Comparison of ENCODE assay signal across 9 cellular contexts in genomic region chr16:20676268-20676828, GRCh38. TPM values are rescaled to one million over a fixed set of nuclear protein-coding genes. Genes with fewer than 3 reads are reported as not detected.
DNase-seq lines count a peak whose midpoint lies in the region; ATAC-seq and TF ChIP-seq lines count a peak whose summit lies in the region.
"Had no signal": no experiment of that assay in that cellular context is flagged by ENCODE, and none has a peak within 500 bp of the region (broad histone marks: within the 10 kb centered on the region; RNA-seq: fewer than 3 reads in every experiment).

No MANE protein-coding gene starts in this region.

- H3K4me1 ChIP-seq in mammary epithelial cell (ENCODE audit: insufficient read depth, low read length): peaks cover 18% of the 10 kb centered on the region
- peaks cover 15 to 20% of the 10 kb centered on the region in 2 donors for H3K4me1 ChIP-seq in naive thymus-derived CD4-positive, alpha-beta T cell (ENCODE audit: control insufficient read depth in 2 of 2, insufficient read depth in 2 of 2, low read length in 2 of 2)

- in situ Hi-C loops in mammary epithelial cell (cut with MboI; ENCODE audit: low sequenced_read_pairs in 2 of 2): no loop called here

- H3K4me2 ChIP-seq in mammary epithelial cell (ENCODE audit: insufficient read depth, low read depth, low read length): peak overlapping the region; percentile 73
- H3K4me2 ChIP-seq: KMS-11 had no signal

- ATAC-seq in CD4-positive, alpha-beta T cell (ENCODE audit: poor library complexity): no peak
- ATAC-seq in naive thymus-derived CD4-positive, alpha-beta T cell: peak; percentile 33
- no peak for ATAC-seq in HG03354 (IDR thresholded peaks at IDR 0.05; ENCODE audit: poor library complexity, severe bottlenecking, unreplicated experiment)

- H3K27me3 ChIP-seq in CD4-positive, alpha-beta T cell (ENCODE audit: control insufficient read depth, insufficient read depth, low read length): no peaks in the 10 kb centered on the region
- no peaks in the 10 kb centered on the region for H3K27me3 ChIP-seq in mammary epithelial cell (ENCODE audit: insufficient read depth, low read length)
- H3K27me3 ChIP-seq in naive thymus-derived CD4-positive, alpha-beta T cell (ENCODE audit: control insufficient read depth in 2 of 2, insufficient read depth in 2 of 2, low read length in 2 of 2): no peaks in the 10 kb centered on the region

- H3K27ac ChIP-seq in CD4-positive, alpha-beta T cell (ENCODE audit: low read depth, low read length): no peak overlapping the region
- H3K27ac ChIP-seq in mammary epithelial cell (ENCODE audit: insufficient read depth, low read depth, low read length): no peak overlapping the region
- H3K27ac ChIP-seq in naive thymus-derived CD4-positive, alpha-beta T cell (ENCODE audit: low read depth, low read length): peak overlapping the region; percentile 69
- H3K27ac ChIP-seq: KMS-11 had no signal

- intact Hi-C loops in CD4-positive, alpha-beta T cell (cut with DNase I, micrococcal nuclease): no loop called here
- intact Hi-C loops in mammary epithelial cell (cut with micrococcal nuclease): loop anchor here (2.0 kb wide), 1 partner anchor 64 kb away; the partner anchor contains the start of gene THUMPD1
- intact Hi-C loops in naive thymus-derived CD4-positive, alpha-beta T cell (cut with micrococcal nuclease): no loop called here

- H3K4me3 Mint-ChIP-seq in CD4-positive, alpha-beta T cell: peak overlapping the region; percentile 88
- H3K4me3 Mint-ChIP-seq in naive thymus-derived CD4-positive, alpha-beta T cell: peak overlapping the region; percentile 76 to 96 (median 91)

- no peak for TF ChIP-seq RAD21 in Ishikawa (IDR thresholded peaks at IDR 0.05; ENCODE audit: low read depth)

- peak overlapping the region; percentile 87 for H3K27ac Mint-ChIP-seq in CD4-positive, alpha-beta T cell
- H3K27ac Mint-ChIP-seq in naive thymus-derived CD4-positive, alpha-beta T cell: peak overlapping the region; percentile 80 to 97 (median 91)

- dilution Hi-C loops in mammary epithelial cell (cut with HindIII; ENCODE audit: low sequenced_read_pairs): no loop called here

- CTCF ChIA-PET in CD4-positive, alpha-beta T cell (lab: Charles Lee): no interaction called here
- CTCF ChIA-PET in mammary epithelial cell (lab: Charles Lee; ENCODE audit: low non-redundant PET): interaction anchor here (0.5 to 0.6 kb wide), 2 partner anchors 375 to 996 kb away, joined by 4 read pairs; no protein-coding TSS in a partner anchor
- CTCF ChIA-PET in naive thymus-derived CD4-positive, alpha-beta T cell (lab: Charles Lee): no interaction called here

- no peaks in the 10 kb centered on the region for H3K79me2 ChIP-seq in mammary epithelial cell (ENCODE audit: insufficient read depth, low read length)

- no peak for DNase-seq in CD4-positive, alpha-beta T cell
- DNase-seq in mammary epithelial cell (peak; percentile 19), LoVo (ENCODE audit: low spot score) (no peak), HK-2 (ENCODE audit: unreplicated experiment) (no peak), inferior parietal cortex (ENCODE audit: extremely low spot score) (no peak)
- no peak for DNase-seq in naive thymus-derived CD4-positive, alpha-beta T cell

- H3K9ac ChIP-seq in mammary epithelial cell (ENCODE audit: insufficient read depth, low read length): no peak overlapping the region
- H3K9ac ChIP-seq: KMS-11 had no signal

- H2AFZ ChIP-seq in mammary epithelial cell (ENCODE audit: low read depth, low read length): peak overlapping the region; percentile 94

- peaks cover 37% of the 10 kb centered on the region for H3K4me1 Mint-ChIP-seq in CD4-positive, alpha-beta T cell (ENCODE audit: low read depth)
- H3K4me1 Mint-ChIP-seq in naive thymus-derived CD4-positive, alpha-beta T cell: peaks cover 20 to 47% (median 38%) of the 10 kb centered on the region in 7 donors

- BruUV-seq in mammary epithelial cell (replicated peaks; lab: Mats Ljungman, UMichigan): no TSS peak

- H3K36me3 Mint-ChIP-seq in CD4-positive, alpha-beta T cell (ENCODE audit: low read depth): no peaks in the 10 kb centered on the region
- H3K36me3 Mint-ChIP-seq in naive thymus-derived CD4-positive, alpha-beta T cell: no peaks in the 10 kb centered on the region

- H3K4me3 ChIP-seq in mammary epithelial cell (replicated peaks in 1 of 3; ENCODE audit: insufficient read depth in 1 of 3, low read depth in 2 of 3, low read length in 3 of 3): peak overlapping the region; percentile 47 to 59 (median 49)
- H3K4me3 ChIP-seq in naive thymus-derived CD4-positive, alpha-beta T cell (ENCODE audit: low read length): peak overlapping the region; percentile 72

- no peaks in the 10 kb centered on the region for H3K27me3 Mint-ChIP-seq in CD4-positive, alpha-beta T cell
- no peaks in the 10 kb centered on the region for H3K27me3 Mint-ChIP-seq in naive thymus-derived CD4-positive, alpha-beta T cell

- no peak for TF ChIP-seq CTCF in CD4-positive, alpha-beta T cell (IDR thresholded peaks at IDR 0.05)
- no peak for TF ChIP-seq CTCF in mammary epithelial cell (conservative IDR thresholded peaks at IDR 0.05 in 1 of 2, IDR thresholded peaks at IDR 0.05 in 1 of 2; ENCODE audit: extremely low read depth in 1 of 2, insufficient read depth in 1 of 2, low read depth in 1 of 2, low read length in 2 of 2)

- no peaks in the 10 kb centered on the region for H3K9me3 Mint-ChIP-seq in CD4-positive, alpha-beta T cell
- peaks cover 0 to 1% (median 0%) of the 10 kb centered on the region in 11 donors for H3K9me3 Mint-ChIP-seq in naive thymus-derived CD4-positive, alpha-beta T cell

- no peaks in the 10 kb centered on the region for H4K20me1 ChIP-seq in mammary epithelial cell (ENCODE audit: insufficient read depth, low read length)

- H3K36me3 ChIP-seq in mammary epithelial cell (ENCODE audit: insufficient read depth, low read length): no peaks in the 10 kb centered on the region
- no peaks in the 10 kb centered on the region for H3K36me3 ChIP-seq in naive thymus-derived CD4-positive, alpha-beta T cell (ENCODE audit: control insufficient read depth in 2 of 3, insufficient read depth in 3 of 3, low read length in 3 of 3)

- TF ChIP-seq EP300 in Ishikawa (IDR thresholded peaks at IDR 0.05; ENCODE audit: borderline replicate concordance): no peak

- no peaks in the 10 kb centered on the region for H3K9me3 ChIP-seq in CD4-positive, alpha-beta T cell (ENCODE audit: control insufficient read depth, low read length)
- no peaks in the 10 kb centered on the region for H3K9me3 ChIP-seq in mammary epithelial cell (replicated peaks; ENCODE audit: insufficient read depth, low read length)
- H3K9me3 ChIP-seq in naive thymus-derived CD4-positive, alpha-beta T cell (ENCODE audit: control insufficient read depth in 2 of 3, low read length in 3 of 3): no peaks in the 10 kb centered on the region

- POLR2A ChIA-PET in CD4-positive, alpha-beta T cell (lab: Charles Lee): no interaction called here
- POLR2A ChIA-PET in naive thymus-derived CD4-positive, alpha-beta T cell (lab: Charles Lee): interaction anchor here (0.6 to 2.8 kb wide), 2 partner anchors 52 to 65 kb away, joined by 3 to 13 read pairs; partner anchors contain the start of gene THUMPD1

- 5% methylated on average over 4 of the region's 4 CpGs for WGBS in mammary epithelial cell (ENCODE audit: low coverage, missing lambda C conversion rate)

TF ChIP-seq in Ishikawa, 13 proteins besides CTCF, POLR2A, EP300 and RAD21:
- TF ChIP-seq CREB1 (IDR thresholded peaks at IDR 0.05; ENCODE audit: low read depth) (no peak), NFIC (IDR thresholded peaks at IDR 0.05) (peak; percentile 57; the same call in 1 of the 2 replicates), ZBTB7A (IDR thresholded peaks at IDR 0.05; ENCODE audit: low read depth) (no peak; the same call in 1 of the 2 replicates), EGR1 (IDR thresholded peaks at IDR 0.05) (peak; percentile 55)
- TF ChIP-seq, protein P1, sequence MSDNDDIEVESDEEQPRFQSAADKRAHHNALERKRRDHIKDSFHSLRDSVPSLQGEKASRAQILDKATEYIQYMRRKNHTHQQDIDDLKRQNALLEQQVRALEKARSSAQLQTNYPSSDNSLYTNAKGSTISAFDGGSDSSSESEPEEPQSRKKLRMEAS (IDR thresholded peaks at IDR 0.05): no peak

RNA-seq across cellular contexts. Expression of gene ACSM1, which starts 21.1 kb away (rescaled TPM):
- under 1 TPM; 0.17 to 0.36 TPM for total RNA-seq in CD4-positive, alpha-beta T cell
- under 1 TPM; 0.33 to 0.35 TPM for total RNA-seq in mammary epithelial cell
- 0.69 TPM for polyA plus RNA-seq in mammary epithelial cell
- polyA minus RNA-seq in mammary epithelial cell: not detected
- total RNA-seq in naive thymus-derived CD4-positive, alpha-beta T cell: 1 to 10 TPM in 1 of 5 experiments, under 1 TPM in 4; 0.30 to 1.2 (median 0.53) TPM
- polyA plus RNA-seq in naive thymus-derived CD4-positive, alpha-beta T cell: under 1 TPM; 0.28 to 0.41 TPM
